ENCODE assay signal across 15 cellular contexts in the genomic region with DNA sequence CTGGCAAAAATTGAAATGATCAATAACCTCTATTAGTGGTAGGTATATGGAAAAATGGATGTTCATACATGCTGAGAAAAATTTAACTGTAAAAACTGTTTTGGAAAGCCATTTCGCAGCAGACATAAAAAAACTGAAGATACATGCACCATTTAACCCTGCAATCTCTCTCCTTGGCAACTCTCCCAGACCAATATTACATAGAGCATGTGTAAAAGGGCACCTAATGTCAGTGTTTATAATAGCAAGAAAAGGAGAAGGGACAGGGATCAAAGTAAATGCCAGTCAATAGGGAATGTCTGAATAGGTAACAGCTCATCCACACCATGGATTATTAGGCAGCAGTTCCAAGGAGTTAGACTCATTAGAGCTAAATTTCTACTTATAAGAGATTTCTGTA.
DNase-seq lines count a peak whose midpoint lies in the region; ATAC-seq and TF ChIP-seq lines count a peak whose summit lies in the region.
"Had no signal": no experiment of that assay in that cellular context is flagged by ENCODE, and none has a peak within 500 bp of the region (broad histone marks: within the 10 kb centered on the region; RNA-seq: fewer than 3 reads in every experiment).

No MANE protein-coding gene starts in this region.

- H3K4me1 Mint-ChIP-seq in activated CD8-positive, alpha-beta T cell treated with anti-CD3 and anti-CD28 coated beads for 36 hours (ENCODE audit: low read depth), result peaks cover 47% of the 10 kb centered on the region

- no peak overlapping the region for H3K4me3 Mint-ChIP-seq in activated CD8-positive, alpha-beta T cell treated with anti-CD3 and anti-CD28 coated beads for 36 hours
- H3K4me3 Mint-ChIP-seq: CD8-positive, alpha-beta memory T cell had no signal

- peak; percentile 84 for DNase-seq in DMS53 (lab: John Stamatoyannopoulos, UW)
- peak; percentile 55 for DNase-seq in M059J (ENCODE audit: low read depth)
- peak; percentile 46 for DNase-seq in NCI-H2196 (lab: John Stamatoyannopoulos, UW; ENCODE audit: unreplicated experiment)
- peak; percentile 60 for DNase-seq in fibroblast of villous mesenchyme (ENCODE audit: low read depth)
- no peak for DNase-seq in activated CD8-positive, alpha-beta T cell treated with anti-CD3 and anti-CD28 coated beads for 36 hours
- no peak for DNase-seq in NOMO-1 (lab: John Stamatoyannopoulos, UW; ENCODE audit: unreplicated experiment in 2 of 2)
- DNase-seq in NCI-H1048 (lab: John Stamatoyannopoulos, UW), result no peak
- no peak for DNase-seq in activated CD4-positive, alpha-beta T cell treated with anti-CD3 and anti-CD28 coated beads, Interleukin-2, amount 50 U/mL, for 48 hours
- DNase-seq: activated naive CD4-positive, alpha-beta T cell; CD8-positive, alpha-beta memory T cell; foreskin melanocyte; NK-92 treated with Interleukin-12 subunit alpha and Interleukin-12 subunit beta, amount 100 ng/mL, for 24 hours; spleen; substantia nigra had no signal

- H3K4me3 ChIP-seq in fibroblast of villous mesenchyme (ENCODE audit: low read depth, low read length), result no peak overlapping the region
- H3K4me3 ChIP-seq: SJSA1, spleen had no signal

- no peak for TF ChIP-seq CTCF in fibroblast of villous mesenchyme (IDR thresholded peaks at IDR 0.05; ENCODE audit: insufficient read depth, low read depth, low read length)
- TF ChIP-seq CTCF in activated CD8-positive, alpha-beta T cell treated with anti-CD3 and anti-CD28 coated beads for 36 hours (IDR thresholded peaks at IDR 0.05), result no peak

- ATAC-seq in activated CD8-positive, alpha-beta T cell treated with anti-CD3 and anti-CD28 coated beads for 36 hours, result no peak

- POLR2A ChIA-PET in activated CD8-positive, alpha-beta T cell treated with anti-CD3 and anti-CD28 coated beads for 36 hours (lab: Charles Lee), result no interaction called here

- H3K9me3 Mint-ChIP-seq in activated CD8-positive, alpha-beta T cell treated with anti-CD3 and anti-CD28 coated beads for 36 hours, result peaks cover 14% of the 10 kb centered on the region

- CTCF ChIA-PET in activated CD8-positive, alpha-beta T cell treated with anti-CD3 and anti-CD28 coated beads for 36 hours (lab: Charles Lee), result no interaction called here

- no peak overlapping the region for H3K27ac Mint-ChIP-seq in activated CD8-positive, alpha-beta T cell treated with anti-CD3 and anti-CD28 coated beads for 36 hours
- H3K27ac Mint-ChIP-seq: CD8-positive, alpha-beta memory T cell had no signal

- peaks cover 13% of the 10 kb centered on the region for H3K36me3 Mint-ChIP-seq in activated CD8-positive, alpha-beta T cell treated with anti-CD3 and anti-CD28 coated beads for 36 hours (ENCODE audit: low read depth)

- H3K27me3 Mint-ChIP-seq in activated CD8-positive, alpha-beta T cell treated with anti-CD3 and anti-CD28 coated beads for 36 hours, result no peaks in the 10 kb centered on the region
- H3K27me3 Mint-ChIP-seq: CD8-positive, alpha-beta memory T cell had no signal

- intact Hi-C loops in activated CD8-positive, alpha-beta T cell treated with anti-CD3 and anti-CD28 coated beads for 36 hours (cut with micrococcal nuclease), result no loop called here

Comparison
In these comparisons a context has a peak if more than half of its experiments do, and no peak if none do; other contexts are left out.
1. DNase-seq: peak in DMS53 (single experiment), M059J (single experiment), NCI-H2196 (single experiment) and fibroblast of villous mesenchyme (single experiment); none in activated CD8-positive, alpha-beta T cell treated with anti-CD3 and anti-CD28 coated beads for 36 hours (single experiment), NOMO-1 (0 of 2), NCI-H1048 (single experiment) and activated CD4-positive, alpha-beta T cell treated with anti-CD3 and anti-CD28 coated beads, Interleukin-2, amount 50 U/mL, for 48 hours (0 of 2).